ENCODE assay signal across 20 cellular contexts in genomic region chr3:187977659-187978058, GRCh38.
DNase-seq lines count a peak whose midpoint lies in the region; ATAC-seq and TF ChIP-seq lines count a peak whose summit lies in the region.
"Had no signal": no experiment of that assay in that cellular context is flagged by ENCODE, and none has a peak within 500 bp of the region (broad histone marks: within the 10 kb centered on the region; RNA-seq: fewer than 3 reads in every experiment).

No MANE protein-coding gene starts in this region.

- H2AFZ ChIP-seq in OCI-LY7 (ENCODE audit: low read length), result no peak overlapping the region
- H2AFZ ChIP-seq: PC-9 had no signal

- H3K27ac Mint-ChIP-seq in activated naive CD4-positive, alpha-beta T cell treated with anti-CD3 and anti-CD28 coated beads, Interleukin-2, amount 10 ng/mL, durations not matched to agents 7 days and 5 days, result no peak overlapping the region
- no peak overlapping the region for H3K27ac Mint-ChIP-seq in activated naive CD4-positive, alpha-beta T cell treated with anti-CD3 and anti-CD28 coated beads, Interleukin-2, amount 50 U/mL, for 72 hours
- H3K27ac Mint-ChIP-seq in CD4-positive, alpha-beta memory T cell, result peak overlapping the region in 5 of 7 donors; percentile 29 to 82 (median 76)
- H3K27ac Mint-ChIP-seq in memory B cell (no peak overlapping the region), CD14-positive monocyte (no peak overlapping the region)
- H3K27ac Mint-ChIP-seq in CD8-positive, alpha-beta memory T cell, result peak overlapping the region in 2 of 8 donors; percentile 30 to 89

- BruUV-seq in OCI-LY7 (replicated peaks; lab: Mats Ljungman, UMichigan), result no TSS peak

- intact Hi-C loops in CD4-positive, alpha-beta memory T cell (cut with micrococcal nuclease), result loop anchor here (5.0 to 10.0 kb wide), 4 partner anchors 60 to 1170 kb away; no protein-coding TSS in a partner anchor
- intact Hi-C loops in OCI-LY7 (cut with micrococcal nuclease; ENCODE audit: unreplicated experiment), result loop anchor here (1.0 to 10.0 kb wide), 10 partner anchors 19 to 977 kb away; no protein-coding TSS in a partner anchor
- intact Hi-C loops in CD14-positive monocyte (cut with micrococcal nuclease), result no loop called here

- peaks cover 13% of the 10 kb centered on the region for H3K36me3 Mint-ChIP-seq in activated naive CD4-positive, alpha-beta T cell treated with anti-CD3 and anti-CD28 coated beads, Interleukin-2, amount 10 ng/mL, durations not matched to agents 7 days and 5 days
- H3K36me3 Mint-ChIP-seq in activated naive CD4-positive, alpha-beta T cell treated with anti-CD3 and anti-CD28 coated beads, Interleukin-2, amount 50 U/mL, for 72 hours, result peaks cover 5 to 23% of the 10 kb centered on the region in 2 donors
- no peaks in the 10 kb centered on the region for H3K36me3 Mint-ChIP-seq in CD4-positive, alpha-beta memory T cell
- H3K36me3 Mint-ChIP-seq in memory B cell (no peaks in the 10 kb centered on the region), CD14-positive monocyte (peaks cover 3 to 6% of the 10 kb centered on the region in 2 donors)
- no peaks in the 10 kb centered on the region for H3K36me3 Mint-ChIP-seq in CD8-positive, alpha-beta memory T cell

- no peak overlapping the region for H3K4me3 ChIP-seq in CD4-positive, alpha-beta memory T cell (ENCODE audit: low read length in 2 of 2)
- H3K4me3 ChIP-seq in OCI-LY7 (ENCODE audit: low read depth, low read length, poor library complexity, severe bottlenecking), result peak overlapping the region; percentile 61
- H3K4me3 ChIP-seq in CD8-positive, alpha-beta memory T cell (ENCODE audit: low read length), result no peak overlapping the region
- H3K4me3 ChIP-seq: PC-9 had no signal

- CTCF ChIA-PET in activated naive CD4-positive, alpha-beta T cell treated with anti-CD3 and anti-CD28 coated beads, Interleukin-2, amount 10 ng/mL, durations not matched to agents 7 days and 5 days (lab: Charles Lee), result interaction anchor here (0.9 kb wide), 1 partner anchor 237 kb away, joined by 4 read pairs; no protein-coding TSS in a partner anchor
- CTCF ChIA-PET in CD4-positive, alpha-beta memory T cell (lab: Charles Lee; ENCODE audit: partially characterized antibody), result interaction anchor here (1.0 to 1.5 kb wide), 3 partner anchors 229 to 243 kb away, joined by 3 to 6 read pairs (median 3); partner anchors contain the start of gene BCL6
- CTCF ChIA-PET in OCI-LY7 (lab: Charles Lee; ENCODE audit: unreplicated experiment), result interaction anchor here (1.0 kb wide), 1 partner anchor 11 kb away, joined by 7 read pairs; no protein-coding TSS in a partner anchor
- CTCF ChIA-PET in CD8-positive, alpha-beta memory T cell (lab: Charles Lee), result interaction anchor here (1.0 kb wide), 1 partner anchor 237 kb away, joined by 4 read pairs; no protein-coding TSS in a partner anchor

- no peaks in the 10 kb centered on the region for H3K9me2 ChIP-seq in OCI-LY7 (ENCODE audit: insufficient read depth, low read length)
- H3K9me2 ChIP-seq: SK-N-SH had no signal

- H3K27ac ChIP-seq in CD4-positive, alpha-beta memory T cell (ENCODE audit: low read depth, low read length), result no peak overlapping the region
- H3K27ac ChIP-seq in OCI-LY7 (ENCODE audit: low read depth, low read length, poor library complexity, severe bottlenecking), result peak overlapping the region; percentile 99
- no peak overlapping the region for H3K27ac ChIP-seq in CD8-positive, alpha-beta memory T cell (ENCODE audit: low read depth, low read length)
- H3K27ac ChIP-seq: HL-60 had no signal

- peak overlapping the region; percentile 84 for H3K4me2 ChIP-seq in OCI-LY7 (ENCODE audit: low read length)
- H3K4me2 ChIP-seq: SK-N-SH had no signal

- POLR2A ChIA-PET in CD4-positive, alpha-beta memory T cell (lab: Charles Lee; ENCODE audit: partially characterized antibody), result interaction anchor here (0.6 to 1.4 kb wide), 5 partner anchors 8 to 178 kb away, joined by 3 to 5 read pairs (median 3); no protein-coding TSS in a partner anchor
- POLR2A ChIA-PET in OCI-LY7 (lab: Charles Lee), result interaction anchor here (1.0 to 10.2 kb wide), 16 partner anchors 8 to 260 kb away, joined by 3 to 241 read pairs (median 4); partner anchors contain the start of gene BCL6
- POLR2A ChIA-PET in CD8-positive, alpha-beta memory T cell (lab: Charles Lee), result no interaction called here

- TF ChIP-seq CTCF in OCI-LY7 (conservative IDR thresholded peaks at IDR 0.05; ENCODE audit: low read length) (no peak), CD14-positive monocyte (IDR thresholded peaks at IDR 0.05) (no peak)

- ATAC-seq in activated naive CD4-positive, alpha-beta T cell treated with anti-CD3 and anti-CD28 coated beads, Interleukin-2, amount 50 U/mL, for 72 hours, result no peak
- no peak for ATAC-seq in memory B cell (ENCODE audit: low read depth)

- no peaks in the 10 kb centered on the region for H3K36me3 ChIP-seq in CD4-positive, alpha-beta memory T cell (ENCODE audit: insufficient read depth, low read length)
- H3K36me3 ChIP-seq in OCI-LY7 (ENCODE audit: insufficient read depth, low read length), result peaks cover 8% of the 10 kb centered on the region
- no peaks in the 10 kb centered on the region for H3K36me3 ChIP-seq in CD8-positive, alpha-beta memory T cell (ENCODE audit: insufficient read depth, low read length)
- H3K36me3 ChIP-seq: BE2C had no signal

- peaks cover 78% of the 10 kb centered on the region for H3K4me1 Mint-ChIP-seq in activated naive CD4-positive, alpha-beta T cell treated with anti-CD3 and anti-CD28 coated beads, Interleukin-2, amount 10 ng/mL, durations not matched to agents 7 days and 5 days
- H3K4me1 Mint-ChIP-seq in CD4-positive, alpha-beta memory T cell, result peaks cover 60 to 74% (median 65%) of the 10 kb centered on the region in 4 donors
- peaks cover 50% of the 10 kb centered on the region for H3K4me1 Mint-ChIP-seq in memory B cell
- peaks cover 56 to 69% (median 66%) of the 10 kb centered on the region in 3 donors for H3K4me1 Mint-ChIP-seq in CD8-positive, alpha-beta memory T cell
- H3K4me1 Mint-ChIP-seq in CD14-positive monocyte, result peaks cover 32% of the 10 kb centered on the region

- no peaks in the 10 kb centered on the region for H3K27me3 ChIP-seq in CD4-positive, alpha-beta memory T cell (ENCODE audit: insufficient read depth, low read length)
- H3K27me3 ChIP-seq in CD8-positive, alpha-beta memory T cell (ENCODE audit: insufficient read depth, low read length, poor library complexity, severe bottlenecking), result no peaks in the 10 kb centered on the region
- H3K27me3 ChIP-seq: BE2C had no signal

- H3K4me1 ChIP-seq in CD4-positive, alpha-beta memory T cell (ENCODE audit: insufficient read depth, low read length), result peaks cover 66% of the 10 kb centered on the region
- H3K4me1 ChIP-seq in OCI-LY7 (ENCODE audit: insufficient read depth, low read length, poor library complexity, severe bottlenecking), result peaks cover 100% of the 10 kb centered on the region
- H3K4me1 ChIP-seq in CD8-positive, alpha-beta memory T cell (ENCODE audit: insufficient read depth, low read length), result peaks cover 55% of the 10 kb centered on the region
- H3K4me1 ChIP-seq: BE2C had no signal

- no peaks in the 10 kb centered on the region for H3K9me3 ChIP-seq in CD4-positive, alpha-beta memory T cell (ENCODE audit: control insufficient read depth in 1 of 2, low read length in 2 of 2)
- peaks cover 14% of the 10 kb centered on the region for H3K9me3 ChIP-seq in OCI-LY7 (ENCODE audit: low read length)
- no peaks in the 10 kb centered on the region for H3K9me3 ChIP-seq in CD8-positive, alpha-beta memory T cell (ENCODE audit: low read length)
- H3K9me3 ChIP-seq: BE2C, SK-N-SH had no signal

- H3K4me3 Mint-ChIP-seq in activated naive CD4-positive, alpha-beta T cell treated with anti-CD3 and anti-CD28 coated beads, Interleukin-2, amount 10 ng/mL, durations not matched to agents 7 days and 5 days, result no peak overlapping the region
- peak overlapping the region in 1 of 8 donors; percentile 28 for H3K4me3 Mint-ChIP-seq in CD4-positive, alpha-beta memory T cell
- H3K4me3 Mint-ChIP-seq in memory B cell, result peak overlapping the region; percentile 8
- H3K4me3 Mint-ChIP-seq in CD8-positive, alpha-beta memory T cell, result peak overlapping the region in 1 of 7 donors; percentile 20
- H3K4me3 Mint-ChIP-seq in CD14-positive monocyte, result no peak overlapping the region

- peak; percentile 8 for DNase-seq in activated naive CD4-positive, alpha-beta T cell treated with anti-CD3 and anti-CD28 coated beads, Interleukin-2, amount 10 ng/mL, durations not matched to agents 7 days and 5 days
- DNase-seq in activated naive CD4-positive, alpha-beta T cell treated with anti-CD3 and anti-CD28 coated beads, Interleukin-2, amount 50 U/mL, for 72 hours (ENCODE audit: low spot score in 2 of 2), result no peak
- no peak for DNase-seq in CD4-positive, alpha-beta memory T cell
- no peak for DNase-seq in OCI-LY7 (ENCODE audit: low spot score)
- DNase-seq in memory B cell (ENCODE audit: low spot score in 2 of 2), result no peak
- no peak for DNase-seq in NCI-H1092 treated with DMSO at 0.1 percent for 48 hours (lab: John Stamatoyannopoulos, UW)
- DNase-seq in CD8-positive, alpha-beta memory T cell, result no peak
- no peak for DNase-seq in CD14-positive monocyte (ENCODE audit: low spot score)
- DNase-seq: BE2C, KG1, MV-4-11, NCI-H1694, NCI-H2081, NCI-H446, NCI-H526, PC-9, RPMI8226, SHP77 treated with DMSO at 0.1 percent for 48 hours, SK-N-SH had no signal

- H3K27me3 Mint-ChIP-seq in activated naive CD4-positive, alpha-beta T cell treated with anti-CD3 and anti-CD28 coated beads, Interleukin-2, amount 10 ng/mL, durations not matched to agents 7 days and 5 days, result peaks cover 3% of the 10 kb centered on the region
- no peaks in the 10 kb centered on the region for H3K27me3 Mint-ChIP-seq in CD4-positive, alpha-beta memory T cell
- H3K27me3 Mint-ChIP-seq in memory B cell, result peaks cover 8% of the 10 kb centered on the region
- H3K27me3 Mint-ChIP-seq in CD8-positive, alpha-beta memory T cell, result no peaks in the 10 kb centered on the region
- peaks cover 1 to 4% (median 1%) of the 10 kb centered on the region in 3 donors for H3K27me3 Mint-ChIP-seq in CD14-positive monocyte (ENCODE audit: low read depth in 3 of 3)

- no peaks in the 10 kb centered on the region for H4K20me1 ChIP-seq in OCI-LY7 (ENCODE audit: insufficient read depth, low read length)

- H3K9me3 Mint-ChIP-seq in activated naive CD4-positive, alpha-beta T cell treated with anti-CD3 and anti-CD28 coated beads, Interleukin-2, amount 10 ng/mL, durations not matched to agents 7 days and 5 days, result peaks cover 7% of the 10 kb centered on the region
- H3K9me3 Mint-ChIP-seq in activated naive CD4-positive, alpha-beta T cell treated with anti-CD3 and anti-CD28 coated beads, Interleukin-2, amount 50 U/mL, for 72 hours, result peaks cover 4 to 14% of the 10 kb centered on the region in 2 donors
- H3K9me3 Mint-ChIP-seq in CD4-positive, alpha-beta memory T cell, result peaks cover 0 to 2% (median 0%) of the 10 kb centered on the region in 8 donors
- H3K9me3 Mint-ChIP-seq in memory B cell (no peaks in the 10 kb centered on the region), CD14-positive monocyte (peaks cover 2 to 6% (median 5%) of the 10 kb centered on the region in 7 donors)
- H3K9me3 Mint-ChIP-seq in CD8-positive, alpha-beta memory T cell, result peaks cover 0 to 4% (median 0%) of the 10 kb centered on the region in 5 donors

- peaks cover 15% of the 10 kb centered on the region; the same call in 1 of the 2 replicates for H3K79me2 ChIP-seq in OCI-LY7 (ENCODE audit: insufficient read depth, low read depth, low read length)

Comparison
In these comparisons a context has a peak if more than half of its experiments do, and no peak if none do; other contexts are left out.
1. H3K27ac Mint-ChIP-seq: peak in CD4-positive, alpha-beta memory T cell (5 of 7); none in activated naive CD4-positive, alpha-beta T cell treated with anti-CD3 and anti-CD28 coated beads, Interleukin-2, amount 10 ng/mL, durations not matched to agents 7 days and 5 days (single experiment), activated naive CD4-positive, alpha-beta T cell treated with anti-CD3 and anti-CD28 coated beads, Interleukin-2, amount 50 U/mL, for 72 hours (0 of 2), memory B cell (single experiment) and CD14-positive monocyte (0 of 7).
2. intact Hi-C loops: an anchor here in CD4-positive, alpha-beta memory T cell (5.0 to 10.0 kb wide) and OCI-LY7 (1.0 to 10.0 kb wide); none called in CD14-positive monocyte.